6 cellular contexts compared by ENCODE assay signal in genomic region chr14:64539186-64539552, GRCh38. TPM values are rescaled to one million over a fixed set of nuclear protein-coding genes. Genes with fewer than 3 reads are reported as not detected.
A peak's percentile ranks its signal among the peaks of the same experiment; 100 is the strongest.
DNase-seq lines count a peak whose midpoint lies in the region; ATAC-seq and TF ChIP-seq lines count a peak whose summit lies in the region.

No MANE protein-coding gene starts in this region.

- TF ChIP-seq EP300 in gastroesophageal sphincter (IDR thresholded peaks at IDR 0.05) = no peak

- peaks cover 0 to 34% (median 10%) of the 10 kb centered on the region in 12 donors for H3K4me1 ChIP-seq in heart left ventricle
- H3K4me1 ChIP-seq in gastroesophageal sphincter = peaks cover 0 to 20% (median 0%) of the 10 kb centered on the region in 3 donors
- H3K4me1 ChIP-seq in upper lobe of right lung = peaks cover 6% of the 10 kb centered on the region

- intact Hi-C loops in heart left ventricle (cut with DNase I) (loop anchor here in 2 of 10 donors (2.0 to 5.0 kb wide), 2 partner anchors 98 kb away; no protein-coding TSS in a partner anchor), left ventricle myocardium superior (cut with micrococcal nuclease) (no loop called here), upper lobe of right lung (cut with DNase I) (no loop called here)

- peaks cover 0 to 24% (median 0%) of the 10 kb centered on the region in 9 donors for H3K27me3 ChIP-seq in heart left ventricle
- H3K27me3 ChIP-seq in gastroesophageal sphincter = peaks cover 5% of the 10 kb centered on the region
- H3K27me3 ChIP-seq in upper lobe of right lung = no peaks in the 10 kb centered on the region

- DNase-seq in heart left ventricle (no peak), left ventricle myocardium superior (no peak), upper lobe of right lung (no peak), NCI-H2107 (lab: John Stamatoyannopoulos, UW) (no peak), NCI-H345 (lab: John Stamatoyannopoulos, UW) (no peak)

- H3K9me3 ChIP-seq in heart left ventricle (peaks cover 0 to 3% (median 0%) of the 10 kb centered on the region in 12 donors), gastroesophageal sphincter (peaks cover 0 to 5% (median 0%) of the 10 kb centered on the region in 3 donors), upper lobe of right lung (no peaks in the 10 kb centered on the region)

- TF ChIP-seq POLR2A in heart left ventricle (IDR thresholded peaks at IDR 0.05) (no peak), gastroesophageal sphincter (IDR thresholded peaks at IDR 0.05) (no peak)

- 50 to 52% (median 50%) methylated on average over 11 of the region's 11 CpGs for WGBS in heart left ventricle, 4 donors
- WGBS in gastroesophageal sphincter (ENCODE audit: low coverage in 1 of 2), 2 donors = 31 to 42% methylated on average over 6 to 10 of the region's 11 CpGs

- H3K4me3 ChIP-seq in heart left ventricle = peak overlapping the region; percentile 47 to 77 (median 69)
- peak overlapping the region; percentile 40 to 69 for H3K4me3 ChIP-seq in gastroesophageal sphincter
- peak overlapping the region; percentile 79 for H3K4me3 ChIP-seq in upper lobe of right lung

- H3K36me3 ChIP-seq in heart left ventricle (no peaks in the 10 kb centered on the region), gastroesophageal sphincter (no peaks in the 10 kb centered on the region), upper lobe of right lung (no peaks in the 10 kb centered on the region)

- no peak for ATAC-seq in heart left ventricle
- no peak for ATAC-seq in left ventricle myocardium superior
- ATAC-seq in gastroesophageal sphincter = no peak
- ATAC-seq in upper lobe of right lung = no peak

- H3K27ac ChIP-seq in heart left ventricle = peak overlapping the region in 9 of 12 donors; percentile 46 to 90 (median 81)
- peak overlapping the region; percentile 57 to 94 (median 91) for H3K27ac ChIP-seq in gastroesophageal sphincter
- peak overlapping the region; percentile 90 for H3K27ac ChIP-seq in upper lobe of right lung

- no peak for TF ChIP-seq CTCF in heart left ventricle (IDR thresholded peaks at IDR 0.05)
- TF ChIP-seq CTCF in gastroesophageal sphincter (IDR thresholded peaks at IDR 0.05) = no peak
- no peak for TF ChIP-seq CTCF in upper lobe of right lung (IDR thresholded peaks at IDR 0.05)

RNA-seq across cellular contexts. Expression of gene HSPA2, which starts 1.4 kb away (rescaled TPM):
- total RNA-seq in heart left ventricle (10 to 100 TPM in 8 of 9 donors, 1 to 10 TPM in 1; 9.6 to 96.0 (median 22.9) TPM), left ventricle myocardium superior (13.8 TPM), gastroesophageal sphincter (100 to 1,000 TPM; 138 to 388 (median 225) TPM), upper lobe of right lung (13.5 TPM)
- polyA plus RNA-seq in heart left ventricle = 10 to 100 TPM in 1 of 2 donors, 1 to 10 TPM in 1; 3.2 to 25.0 TPM

RNA-seq across cellular contexts. Expression of gene PPP1R36, which starts 10.6 kb away (rescaled TPM):
- 1 to 10 TPM in 1 of 9 donors, under 1 TPM in 3, not detected in 5; 0.39 to 1.0 (median 0.62) TPM for total RNA-seq in heart left ventricle
- polyA plus RNA-seq in heart left ventricle = under 1 TPM; 0.11 to 0.30 TPM
- total RNA-seq in left ventricle myocardium superior = not detected
- total RNA-seq in gastroesophageal sphincter = 1 to 10 TPM in 3 of 4 donors, not detected in 1; 1.3 to 2.8 (median 1.9) TPM
- 0.46 TPM for total RNA-seq in upper lobe of right lung

RNA-seq across cellular contexts. Expression of gene ZBTB1, which starts 34.6 kb away (rescaled TPM):
- 10 to 100 TPM; 16.2 to 29.5 (median 21.2) TPM for total RNA-seq in heart left ventricle
- 10 to 100 TPM in 1 of 2 donors, 1 to 10 TPM in 1; 9.0 to 11.5 TPM for polyA plus RNA-seq in heart left ventricle
- total RNA-seq in left ventricle myocardium superior = 23.7 TPM
- total RNA-seq in gastroesophageal sphincter = 10 to 100 TPM; 39.8 to 71.1 (median 44.5) TPM
- total RNA-seq in upper lobe of right lung = 47.9 TPM

RNA-seq across cellular contexts. Expression of gene ZBTB25, which starts 35.5 kb away (rescaled TPM):
- total RNA-seq in heart left ventricle (10 to 100 TPM; 12.5 to 28.0 (median 19.0) TPM), left ventricle myocardium superior (17.1 TPM), gastroesophageal sphincter (10 to 100 TPM in 2 of 4 donors, 1 to 10 TPM in 2; 7.4 to 12.5 (median 9.8) TPM), upper lobe of right lung (13.1 TPM)
- polyA plus RNA-seq in heart left ventricle = 10 to 100 TPM in 1 of 2 donors, 1 to 10 TPM in 1; 4.0 to 10.0 TPM
